In the genomic region with DNA sequence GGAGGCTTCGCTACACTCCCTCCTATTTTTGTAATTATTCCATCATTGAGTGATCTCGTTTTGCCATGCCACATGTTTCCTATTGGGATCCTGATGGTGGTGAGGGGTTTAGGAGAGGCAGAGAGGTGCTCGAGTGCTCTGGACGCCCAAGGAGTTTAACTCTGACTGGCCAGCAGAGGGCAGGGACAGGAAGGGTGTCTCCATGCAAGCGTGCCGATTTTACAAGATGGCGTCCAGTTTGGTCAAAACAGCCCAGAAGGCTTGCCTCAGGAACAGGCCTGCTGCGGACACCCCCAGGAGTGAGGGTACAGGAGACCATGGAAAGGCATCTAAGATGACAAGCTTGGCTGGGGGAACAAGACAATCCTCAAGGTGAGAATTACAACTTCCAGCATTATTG, we compare ENCODE assay signal across 25 cellular contexts. TPM values are rescaled to one million over a fixed set of nuclear protein-coding genes. Genes with fewer than 3 reads are reported as not detected.
DNase-seq lines count a peak whose midpoint lies in the region; ATAC-seq, FAIRE-seq and TF ChIP-seq lines count a peak whose summit lies in the region.
"Had no signal": no experiment of that assay in that cellular context is flagged by ENCODE, and none has a peak within 500 bp of the region (broad histone marks: within the 10 kb centered on the region; RNA-seq: fewer than 3 reads in every experiment).

No MANE protein-coding gene starts in this region.

- no peaks in the 10 kb centered on the region for H3K79me2 ChIP-seq in DOHH2 (ENCODE audit: control insufficient read depth, low read length)

- H3K4me1 ChIP-seq in DOHH2 (ENCODE audit: control insufficient read depth, low read length) = no peaks in the 10 kb centered on the region
- no peaks in the 10 kb centered on the region for H3K4me1 ChIP-seq in kidney (ENCODE audit: control insufficient read depth in 1 of 2, insufficient read depth in 1 of 2, low read depth in 1 of 2, low read length in 2 of 2)
- H3K4me1 ChIP-seq in CD4-positive, alpha-beta memory T cell (ENCODE audit: insufficient read depth, low read length) = no peaks in the 10 kb centered on the region
- H3K4me1 ChIP-seq: SJCRH30 had no signal

- H3K9me3 ChIP-seq in DOHH2 (ENCODE audit: control insufficient read depth, insufficient read depth, low read length) (no peaks in the 10 kb centered on the region), kidney (ENCODE audit: control insufficient read depth in 1 of 2, low read length in 2 of 2) (no peaks in the 10 kb centered on the region)
- no peaks in the 10 kb centered on the region for H3K9me3 ChIP-seq in CD4-positive, alpha-beta memory T cell (ENCODE audit: control insufficient read depth in 1 of 2, low read length in 2 of 2)
- H3K9me3 ChIP-seq: MG63, SJCRH30 had no signal

- H3F3A ChIP-seq in DOHH2 (ENCODE audit: control insufficient read depth, insufficient read depth) = no peaks in the 10 kb centered on the region

- ATAC-seq in WTC11 (peak; percentile 81), HG03095 (IDR thresholded peaks at IDR 0.05; ENCODE audit: unreplicated experiment) (no peak)
- ATAC-seq: T-helper 17 cell had no signal

- H4K20me1 ChIP-seq in DOHH2 (ENCODE audit: control insufficient read depth, insufficient read depth, low read depth, low read length) = no peaks in the 10 kb centered on the region
- H4K20me1 ChIP-seq: BLaER1 treated with 17β-estradiol and CSF1 and Interleukin-3, amounts not matched to agents 10 nM and 100 nM had no signal

- peak; percentile 10 for TF ChIP-seq CTCF in DOHH2 (IDR thresholded peaks at IDR 0.05; ENCODE audit: low read depth, low read length, poor library complexity, severe bottlenecking)
- TF ChIP-seq CTCF in HFFc6 (IDR thresholded peaks at IDR 0.05) = peak; percentile 33
- TF ChIP-seq CTCF in WTC11 (IDR thresholded peaks at IDR 0.05) = no peak
- no peak for TF ChIP-seq CTCF in kidney (IDR thresholded peaks at IDR 0.05; ENCODE audit: borderline replicate concordance, extremely low read depth, insufficient read depth)

- H3K27ac Mint-ChIP-seq in HFFc6 = no peak overlapping the region
- no peak overlapping the region for H3K27ac Mint-ChIP-seq in WTC11
- no peak overlapping the region for H3K27ac Mint-ChIP-seq in CD4-positive, alpha-beta memory T cell
- H3K27ac Mint-ChIP-seq: IgD-negative memory B cell, T-helper 17 cell had no signal

- no peak for DNase-seq in HFFc6
- DNase-seq in WTC11 (ENCODE audit: low spot score) = no peak
- peak; percentile 21 for DNase-seq in kidney
- DNase-seq in CD1c-positive myeloid dendritic cell (ENCODE audit: extremely low spot score) = no peak
- no peak for DNase-seq in CD4-positive, alpha-beta memory T cell
- DNase-seq: DMS 273 treated with DMSO at 0.1 percent for 48 hours, GDM1, GOT3, Kasumi-1, MG63, NCI-H1105, NCI-H1694, NCI-H2107, NCI-H510A treated with DMSO at 0.1 percent for 48 hours, SJCRH30, T-helper 17 cell had no signal

- H3K9me2 ChIP-seq in DOHH2 (replicated peaks; ENCODE audit: control insufficient read depth, low read length) = no peaks in the 10 kb centered on the region

- intact Hi-C loops in kidney (cut with DNase I) = no loop called here
- intact Hi-C loops in CD4-positive, alpha-beta memory T cell (cut with micrococcal nuclease) = no loop called here

- H3K36me3 ChIP-seq in DOHH2 (ENCODE audit: control insufficient read depth, low read length) = no peaks in the 10 kb centered on the region
- no peaks in the 10 kb centered on the region for H3K36me3 ChIP-seq in kidney (ENCODE audit: control insufficient read depth in 1 of 2, insufficient read depth in 2 of 2, low read length in 2 of 2)
- no peaks in the 10 kb centered on the region for H3K36me3 ChIP-seq in CD4-positive, alpha-beta memory T cell (ENCODE audit: insufficient read depth, low read length)
- H3K36me3 ChIP-seq: BLaER1 treated with 17β-estradiol and CSF1 and Interleukin-3, amounts not matched to agents 10 nM and 100 nM; MG63; SJCRH30 had no signal

- no peak overlapping the region for H3K4me2 ChIP-seq in DOHH2 (ENCODE audit: low read length)
- H3K4me2 ChIP-seq: BLaER1 treated with 17β-estradiol and CSF1 and Interleukin-3, amounts not matched to agents 10 nM and 100 nM had no signal

- H3K9me3 Mint-ChIP-seq in HFFc6 (no peaks in the 10 kb centered on the region), WTC11 (peaks cover 23% of the 10 kb centered on the region)
- H3K9me3 Mint-ChIP-seq in CD4-positive, alpha-beta memory T cell = peaks cover 0 to 7% (median 3%) of the 10 kb centered on the region in 8 donors

- no peak overlapping the region for H3K9ac ChIP-seq in kidney (ENCODE audit: low read length in 2 of 2)
- H3K9ac ChIP-seq: BLaER1 treated with 17β-estradiol and CSF1 and Interleukin-3, amounts not matched to agents 10 nM and 100 nM had no signal

- H3K4me1 Mint-ChIP-seq in HFFc6 (ENCODE audit: low read depth) = peaks cover 20% of the 10 kb centered on the region
- H3K4me1 Mint-ChIP-seq in WTC11 = 0 out of 2 replicates have a peak, but pooled peaks cover 3% of the 10 kb centered on the region
- H3K4me1 Mint-ChIP-seq in CD4-positive, alpha-beta memory T cell = no peaks in the 10 kb centered on the region
- H3K4me1 Mint-ChIP-seq: IgD-negative memory B cell, T-helper 17 cell had no signal

- H3K4me3 ChIP-seq in DOHH2 (ENCODE audit: low read length) = no peak overlapping the region
- H3K4me3 ChIP-seq in kidney (ENCODE audit: low read length in 2 of 2) = no peak overlapping the region
- H3K4me3 ChIP-seq in CD4-positive, alpha-beta memory T cell (ENCODE audit: low read length in 2 of 2) = no peak overlapping the region
- H3K4me3 ChIP-seq: BLaER1 treated with 17β-estradiol and CSF1 and Interleukin-3, amounts not matched to agents 10 nM and 100 nM; MG63; SJCRH30 had no signal

- 0 out of 2 replicates have a peak, but pooled peaks cover 5% of the 10 kb centered on the region for H3K36me3 Mint-ChIP-seq in HFFc6 (ENCODE audit: low read depth)
- peaks cover 10% of the 10 kb centered on the region for H3K36me3 Mint-ChIP-seq in WTC11
- no peaks in the 10 kb centered on the region for H3K36me3 Mint-ChIP-seq in CD4-positive, alpha-beta memory T cell
- H3K36me3 Mint-ChIP-seq: IgD-negative memory B cell had no signal

- no peak overlapping the region for H3K27ac ChIP-seq in DOHH2 (ENCODE audit: low read depth, low read length)
- no peak overlapping the region for H3K27ac ChIP-seq in kidney (ENCODE audit: low read depth in 2 of 2, low read length in 2 of 2)
- no peak overlapping the region for H3K27ac ChIP-seq in CD4-positive, alpha-beta memory T cell (ENCODE audit: low read depth, low read length)
- H3K27ac ChIP-seq: BLaER1 treated with 17β-estradiol and CSF1 and Interleukin-3, amounts not matched to agents 10 nM and 100 nM; HL-60; SJCRH30 had no signal

- CTCF ChIA-PET in WTC11 (lab: Charles Lee) = no interaction called here
- CTCF ChIA-PET in CD4-positive, alpha-beta memory T cell (lab: Charles Lee; ENCODE audit: partially characterized antibody) = interaction anchor here (1.4 kb wide), 1 partner anchor 18 kb away, joined by 5 read pairs; no protein-coding TSS in a partner anchor

- no peak for FAIRE-seq in kidney (lab: Jason Lieb, UNC)
- FAIRE-seq: GM12891, GM18507 had no signal

- POLR2A ChIA-PET in WTC11 (lab: Charles Lee) = no interaction called here
- POLR2A ChIA-PET in CD4-positive, alpha-beta memory T cell (lab: Charles Lee; ENCODE audit: partially characterized antibody) = no interaction called here

- H3K27me3 Mint-ChIP-seq in HFFc6 (ENCODE audit: insufficient read depth) = peaks cover 9% of the 10 kb centered on the region
- H3K27me3 Mint-ChIP-seq in WTC11 (ENCODE audit: low read depth) = no peaks in the 10 kb centered on the region; the same call in 1 of the 2 replicates
- peaks cover 3 to 5% of the 10 kb centered on the region in 2 donors for H3K27me3 Mint-ChIP-seq in CD4-positive, alpha-beta memory T cell

- H3K4me3 Mint-ChIP-seq in HFFc6 = no peak overlapping the region
- H3K4me3 Mint-ChIP-seq in WTC11 = no peak overlapping the region
- H3K4me3 Mint-ChIP-seq in CD4-positive, alpha-beta memory T cell = no peak overlapping the region
- H3K4me3 Mint-ChIP-seq: T-helper 17 cell had no signal

- H3K27me3 ChIP-seq in DOHH2 (ENCODE audit: control insufficient read depth, low read length) = no peaks in the 10 kb centered on the region
- H3K27me3 ChIP-seq in CD4-positive, alpha-beta memory T cell (ENCODE audit: insufficient read depth, low read length) = no peaks in the 10 kb centered on the region
- H3K27me3 ChIP-seq: BLaER1 treated with 17β-estradiol and CSF1 and Interleukin-3, amounts not matched to agents 10 nM and 100 nM; MG63; SJCRH30 had no signal

TF ChIP-seq in WTC11, 78 proteins besides CTCF, POLR2A, EP300 and RAD21 (continues in another document):
- TF ChIP-seq PRRX2 (CRISPR knock-in tag; IDR thresholded peaks at IDR 0.05) (no peak), CREB1 (CRISPR knock-in tag; IDR thresholded peaks at IDR 0.05) (no peak), GTF2I (CRISPR knock-in tag; conservative IDR thresholded peaks at IDR 0.05) (no peak), SP1 (CRISPR knock-in tag; conservative IDR thresholded peaks at IDR 0.05) (no peak), EMX1 (CRISPR knock-in tag; IDR thresholded peaks at IDR 0.05) (no peak)

RNA-seq across cellular contexts. Expression of gene KCNE2, which starts 33.8 kb away (rescaled TPM):
- not detected for total RNA-seq in HFFc6 (2021; fragmentation: NEBNext Ultra II Directional; extraction: Animal tissue kit (Norgen Biotek cat#: 25700))
- total RNA-seq in WTC11 (2021) = 0.23 to 0.62 TPM (median 0.44 TPM) in 3 replicates
- total RNA-seq in kidney = not detected
- 0.80 TPM for polyA plus RNA-seq in kidney (ENCODE audit: insufficient read depth, low read depth, low replicate concordance)
- total RNA-seq in CD4-positive, alpha-beta memory T cell = not detected
- polyA plus RNA-seq in CD4-positive, alpha-beta memory T cell = under 1 TPM; 0.29 to 0.63 TPM
- total RNA-seq: Daoy, HT1080, T-helper 17 cell had no signal
- polyA plus RNA-seq: IgD-negative memory B cell had no signal

RNA-seq across cellular contexts. Expression of gene SMIM11, which starts 45.3 kb away (rescaled TPM):
- 10 to 100 TPM in 3 of 6 experiments, 1 to 10 TPM in 3; 3.1 to 18.6 (median 10.2) TPM for total RNA-seq in HFFc6 (2021; fragmentation: NEBNext Ultra II Directional; extraction: Animal tissue kit (Norgen Biotek cat#: 25700))
- 1.4 to 17.3 TPM (median 2.8 TPM) in 3 replicates for total RNA-seq in WTC11 (2021)
- 2.6 TPM for total RNA-seq in kidney
- polyA plus RNA-seq in kidney (ENCODE audit: insufficient read depth, low read depth, low replicate concordance) = 6.7 TPM
- total RNA-seq in CD4-positive, alpha-beta memory T cell = 10 to 100 TPM in 1 of 2 experiments, 1 to 10 TPM in 1; 8.4 to 12.1 TPM
- polyA plus RNA-seq in CD4-positive, alpha-beta memory T cell = 10 to 100 TPM in 1 of 2 donors, 1 to 10 TPM in 1; 4.9 to 18.5 TPM

Comparison
In these comparisons a context has a peak if more than half of its experiments do, and no peak if none do; other contexts are left out.
1. CTCF ChIP-seq: peak in DOHH2 (single experiment) and HFFc6 (single experiment); none in WTC11 (single experiment) and kidney (single experiment).